In genomic region chr22:26737262-26737661, GRCh38 we compare ENCODE assay signal across 18 cellular contexts.
DNase-seq lines count a peak whose midpoint lies in the region; ATAC-seq, FAIRE-seq and TF ChIP-seq lines count a peak whose summit lies in the region.
"Had no signal": no experiment of that assay in that cellular context is flagged by ENCODE, and none has a peak within 500 bp of the region (broad histone marks: within the 10 kb centered on the region; RNA-seq: fewer than 3 reads in every experiment).

No MANE protein-coding gene starts in this region.

- H2AK5ac ChIP-seq in neuronal stem cell (ENCODE audit: low read depth, low read length), result peak overlapping the region; percentile 3

- no peaks in the 10 kb centered on the region for H3K27me3 Mint-ChIP-seq in central memory CD8-positive, alpha-beta T cell
- H3K27me3 Mint-ChIP-seq: B cell; CD4-positive, alpha-beta T cell had no signal

- no peak overlapping the region for H3K14ac ChIP-seq in neuronal stem cell (ENCODE audit: low read length)

- WGBS in neuronal stem cell (ENCODE audit: extremely low coverage in 2 of 2, insufficient read length in 2 of 2, insufficient replicate concordance in 1 of 2), 2 donors, result no CpG with 5 or more reads among the region's 1 CpG
- 92 to 93% methylated on average over 1 of the region's 1 CpG for WGBS in pancreas, 2 donors

- no peak overlapping the region for H3K9ac ChIP-seq in neuronal stem cell (ENCODE audit: low read depth, low read length, poor library complexity)

- H3K27ac Mint-ChIP-seq in central memory CD8-positive, alpha-beta T cell (ENCODE audit: low read depth), result peak overlapping the region; percentile 8
- H3K27ac Mint-ChIP-seq: B cell; CD4-positive, alpha-beta T cell had no signal

- intact Hi-C loops in pancreas (cut with DNase I), result no loop called here

- peak; percentile 48 for DNase-seq in AG08395 (ENCODE audit: low spot score)
- DNase-seq in GM04503 (ENCODE audit: low read depth), result peak; percentile 42
- DNase-seq in central memory CD8-positive, alpha-beta T cell (ENCODE audit: low spot score in 2 of 2), result no peak
- DNase-seq in neuronal stem cell (ENCODE audit: low spot score), result no peak
- DNase-seq in pancreas, result no peak
- DNase-seq in HTR-8/SVneo (ENCODE audit: insufficient read length, low spot score), result no peak
- DNase-seq: C1 segment of cervical spinal cord; Calu3; CD4-positive, alpha-beta T cell; DMS79; EL; GOT3; H9 had no signal

- no peak overlapping the region for H3K4me2 ChIP-seq in neuronal stem cell (ENCODE audit: insufficient read depth, low read length, poor library complexity, severe bottlenecking)

- H3K4me3 ChIP-seq in neuronal stem cell (ENCODE audit: low read length in 2 of 2) (no peak overlapping the region), pancreas (no peak overlapping the region)

- no peak overlapping the region for H3K4ac ChIP-seq in neuronal stem cell (ENCODE audit: low read length)

- no peak overlapping the region for H4K91ac ChIP-seq in neuronal stem cell (ENCODE audit: low read depth, low read length, poor library complexity)

- H3K36me3 ChIP-seq in neuronal stem cell (replicated peaks in 1 of 2; ENCODE audit: control insufficient read depth in 2 of 2, insufficient read depth in 2 of 2, low read length in 2 of 2) (no peaks in the 10 kb centered on the region), pancreas (no peaks in the 10 kb centered on the region)

- no peak for ATAC-seq in central memory CD8-positive, alpha-beta T cell (replicated peaks; ENCODE audit: extremely low read depth, poor library complexity, severe bottlenecking)
- ATAC-seq in pancreas (no peak), GM19397 (IDR thresholded peaks at IDR 0.05; ENCODE audit: unreplicated experiment) (no peak)
- ATAC-seq: HepG2 had no signal

- TF ChIP-seq CTCF in pancreas (IDR thresholded peaks at IDR 0.05), result no peak

- peaks cover 22% of the 10 kb centered on the region for H3K36me3 Mint-ChIP-seq in central memory CD8-positive, alpha-beta T cell (ENCODE audit: insufficient read depth)

- no peak overlapping the region for H2BK120ac ChIP-seq in neuronal stem cell (ENCODE audit: low read depth, low read length)

- FAIRE-seq in pancreas (lab: Jason Lieb, UNC) (no peak), HTR-8/SVneo (lab: Jason Lieb, UNC) (no peak)
- FAIRE-seq: G401.6, HepG2 had no signal

- no peak overlapping the region for H2BK15ac ChIP-seq in neuronal stem cell (ENCODE audit: low read length)

- H3K9me3 ChIP-seq in neuronal stem cell (replicated peaks in 1 of 2; ENCODE audit: control insufficient read depth in 2 of 2, insufficient read depth in 1 of 2, low read depth in 1 of 2, low read length in 2 of 2) (peaks cover 1 to 6% of the 10 kb centered on the region in 2 donors), pancreas (no peaks in the 10 kb centered on the region)

- H2BK12ac ChIP-seq in neuronal stem cell (ENCODE audit: low read length), result no peak overlapping the region

- H3K4me1 ChIP-seq in neuronal stem cell (ENCODE audit: control insufficient read depth in 2 of 2, insufficient read depth in 1 of 2, low read depth in 1 of 2, low read length in 2 of 2) (peaks cover 3 to 9% of the 10 kb centered on the region in 2 donors), pancreas (no peaks in the 10 kb centered on the region)

- H3K18ac ChIP-seq in neuronal stem cell (ENCODE audit: low read length), result no peak overlapping the region

- H2BK5ac ChIP-seq in neuronal stem cell (ENCODE audit: low read length), result no peak overlapping the region

- H3K23ac ChIP-seq in neuronal stem cell (ENCODE audit: low read depth, low read length, poor library complexity), result no peak overlapping the region

- peaks cover 26% of the 10 kb centered on the region for H3K4me1 Mint-ChIP-seq in central memory CD8-positive, alpha-beta T cell
- H3K4me1 Mint-ChIP-seq: B cell had no signal

- no peaks in the 10 kb centered on the region for H3K79me1 ChIP-seq in neuronal stem cell (ENCODE audit: low read depth, low read length)

- no peaks in the 10 kb centered on the region for H3K9me3 Mint-ChIP-seq in central memory CD8-positive, alpha-beta T cell
- H3K9me3 Mint-ChIP-seq: CD4-positive, alpha-beta T cell had no signal

- H3K4me3 Mint-ChIP-seq in central memory CD8-positive, alpha-beta T cell, result no peak overlapping the region
- H3K4me3 Mint-ChIP-seq: B cell; CD4-positive, alpha-beta T cell; H9 had no signal

- H3K27ac ChIP-seq in neuronal stem cell (replicated peaks; ENCODE audit: low read length) (no peak overlapping the region), pancreas (no peak overlapping the region)
- H3K27ac ChIP-seq: 22Rv1 had no signal

- no peak overlapping the region for H2AFZ ChIP-seq in neuronal stem cell (ENCODE audit: low read length)

- H3K27me3 ChIP-seq in neuronal stem cell (ENCODE audit: control insufficient read depth in 3 of 3, insufficient read depth in 3 of 3, low read depth in 1 of 3, low read length in 3 of 3) (no peaks in the 10 kb centered on the region), pancreas (no peaks in the 10 kb centered on the region)

- H4K8ac ChIP-seq in neuronal stem cell (ENCODE audit: low read depth, low read length), result no peak overlapping the region

Comparison
In these comparisons a context has a peak if more than half of its experiments do, and no peak if none do; other contexts are left out.
1. DNase-seq: peak in AG08395 (single experiment) and GM04503 (single experiment); none in central memory CD8-positive, alpha-beta T cell (0 of 2), neuronal stem cell (single experiment), pancreas (0 of 6) and HTR-8/SVneo (single experiment).